In the genomic region with DNA sequence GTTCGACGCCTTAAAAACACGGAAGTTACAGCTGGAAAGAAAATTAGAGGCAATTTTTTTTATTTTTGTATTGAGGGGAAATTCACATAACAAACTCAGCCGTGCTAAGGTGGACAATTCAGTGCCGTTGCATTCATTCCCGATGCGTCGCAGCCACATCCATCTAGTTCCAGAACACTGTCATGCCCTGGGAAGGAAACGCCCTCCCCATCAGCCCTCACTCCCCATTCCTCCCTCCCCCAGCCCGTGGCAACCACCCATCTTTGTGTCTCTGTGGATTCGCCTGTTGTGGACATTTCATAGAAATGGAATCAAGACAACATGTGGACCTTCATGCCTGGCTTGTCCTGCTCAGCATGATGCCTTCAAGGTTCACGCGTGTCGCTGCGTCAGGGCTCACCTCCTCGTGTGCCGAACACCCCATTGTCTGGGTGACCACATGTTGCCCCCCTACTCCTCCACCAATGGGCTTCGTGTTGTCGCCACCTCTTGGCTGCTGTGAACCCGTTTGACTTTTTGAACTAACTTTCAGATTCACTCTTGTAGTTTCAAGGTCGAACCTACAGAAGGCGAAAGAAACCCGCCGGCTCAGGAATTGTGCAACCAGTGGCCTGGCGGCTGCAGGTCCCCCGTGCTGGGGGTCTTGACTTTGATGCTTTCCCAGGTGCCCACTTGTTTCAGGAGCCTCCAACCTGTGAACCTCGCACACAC, we compare ENCODE assay signal across 1 cellular context.
TF ChIP-seq lines count a peak whose summit lies in the region.

No MANE protein-coding gene starts in this region.

TF ChIP-seq in HepG2, 621 proteins besides CTCF, POLR2A, EP300 and RAD21 (continued from another document):
- TF ChIP-seq HOMEZ (CRISPR knock-in tag; IDR thresholded peaks at IDR 0.05; ENCODE audit: low read depth), result no peak
- TF ChIP-seq ZNF317 (CRISPR knock-in tag; IDR thresholded peaks at IDR 0.05), result no peak
- no peak for TF ChIP-seq ZNF512B (CRISPR knock-in tag; IDR thresholded peaks at IDR 0.05; ENCODE audit: borderline replicate concordance)
- TF ChIP-seq ZNF24 (IDR thresholded peaks at IDR 0.05), result no peak
- TF ChIP-seq PAWR (CRISPR knock-in tag; IDR thresholded peaks at IDR 0.05; ENCODE audit: borderline replicate concordance), result no peak
- TF ChIP-seq ZNF576 (CRISPR knock-in tag; IDR thresholded peaks at IDR 0.05), result no peak
- TF ChIP-seq ZNF343 (CRISPR knock-in tag; IDR thresholded peaks at IDR 0.05), result no peak
- no peak for TF ChIP-seq FIP1L1 (IDR thresholded peaks at IDR 0.05; ENCODE audit: borderline replicate concordance, insufficient read depth, low read depth, low read length)
- TF ChIP-seq ZNF850 (CRISPR knock-in tag; conservative IDR thresholded peaks at IDR 0.05), result no peak
- no peak for TF ChIP-seq CENPT (CRISPR knock-in tag; IDR thresholded peaks at IDR 0.05; ENCODE audit: low read depth)
- TF ChIP-seq, protein P1, sequence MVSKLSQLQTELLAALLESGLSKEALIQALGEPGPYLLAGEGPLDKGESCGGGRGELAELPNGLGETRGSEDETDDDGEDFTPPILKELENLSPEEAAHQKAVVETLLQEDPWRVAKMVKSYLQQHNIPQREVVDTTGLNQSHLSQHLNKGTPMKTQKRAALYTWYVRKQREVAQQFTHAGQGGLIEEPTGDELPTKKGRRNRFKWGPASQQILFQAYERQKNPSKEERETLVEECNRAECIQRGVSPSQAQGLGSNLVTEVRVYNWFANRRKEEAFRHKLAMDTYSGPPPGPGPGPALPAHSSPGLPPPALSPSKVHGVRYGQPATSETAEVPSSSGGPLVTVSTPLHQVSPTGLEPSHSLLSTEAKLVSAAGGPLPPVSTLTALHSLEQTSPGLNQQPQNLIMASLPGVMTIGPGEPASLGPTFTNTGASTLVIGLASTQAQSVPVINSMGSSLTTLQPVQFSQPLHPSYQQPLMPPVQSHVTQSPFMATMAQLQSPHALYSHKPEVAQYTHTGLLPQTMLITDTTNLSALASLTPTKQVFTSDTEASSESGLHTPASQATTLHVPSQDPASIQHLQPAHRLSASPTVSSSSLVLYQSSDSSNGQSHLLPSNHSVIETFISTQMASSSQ (IDR thresholded peaks at IDR 0.05; ENCODE audit: low read depth), result no peak
- TF ChIP-seq, protein P1 (CRISPR knock-in tag; IDR thresholded peaks at IDR 0.05; ENCODE audit: borderline replicate concordance), result no peak
- TF ChIP-seq TCF12 (IDR thresholded peaks at IDR 0.05), result no peak
- no peak for TF ChIP-seq TCF12 (CRISPR knock-in tag; IDR thresholded peaks at IDR 0.05)
- TF ChIP-seq MXD4 (CRISPR knock-in tag; IDR thresholded peaks at IDR 0.05), result no peak
- TF ChIP-seq MED1 (CRISPR knock-in tag; IDR thresholded peaks at IDR 0.05), result no peak
- TF ChIP-seq, protein P2, sequence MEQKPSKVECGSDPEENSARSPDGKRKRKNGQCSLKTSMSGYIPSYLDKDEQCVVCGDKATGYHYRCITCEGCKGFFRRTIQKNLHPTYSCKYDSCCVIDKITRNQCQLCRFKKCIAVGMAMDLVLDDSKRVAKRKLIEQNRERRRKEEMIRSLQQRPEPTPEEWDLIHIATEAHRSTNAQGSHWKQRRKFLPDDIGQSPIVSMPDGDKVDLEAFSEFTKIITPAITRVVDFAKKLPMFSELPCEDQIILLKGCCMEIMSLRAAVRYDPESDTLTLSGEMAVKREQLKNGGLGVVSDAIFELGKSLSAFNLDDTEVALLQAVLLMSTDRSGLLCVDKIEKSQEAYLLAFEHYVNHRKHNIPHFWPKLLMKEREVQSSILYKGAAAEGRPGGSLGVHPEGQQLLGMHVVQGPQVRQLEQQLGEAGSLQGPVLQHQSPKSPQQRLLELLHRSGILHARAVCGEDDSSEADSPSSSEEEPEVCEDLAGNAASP (CRISPR knock-in tag; IDR thresholded peaks at IDR 0.05; ENCODE audit: borderline replicate concordance), result no peak
- TF ChIP-seq BRD4 (CRISPR knock-in tag; IDR thresholded peaks at IDR 0.05), result no peak
- TF ChIP-seq ZNF781 (CRISPR knock-in tag; IDR thresholded peaks at IDR 0.05; ENCODE audit: borderline replicate concordance, not compliant biosample characterization), result no peak
- no peak for TF ChIP-seq SP2 (CRISPR knock-in tag; IDR thresholded peaks at IDR 0.05)
- TF ChIP-seq, protein P3, sequence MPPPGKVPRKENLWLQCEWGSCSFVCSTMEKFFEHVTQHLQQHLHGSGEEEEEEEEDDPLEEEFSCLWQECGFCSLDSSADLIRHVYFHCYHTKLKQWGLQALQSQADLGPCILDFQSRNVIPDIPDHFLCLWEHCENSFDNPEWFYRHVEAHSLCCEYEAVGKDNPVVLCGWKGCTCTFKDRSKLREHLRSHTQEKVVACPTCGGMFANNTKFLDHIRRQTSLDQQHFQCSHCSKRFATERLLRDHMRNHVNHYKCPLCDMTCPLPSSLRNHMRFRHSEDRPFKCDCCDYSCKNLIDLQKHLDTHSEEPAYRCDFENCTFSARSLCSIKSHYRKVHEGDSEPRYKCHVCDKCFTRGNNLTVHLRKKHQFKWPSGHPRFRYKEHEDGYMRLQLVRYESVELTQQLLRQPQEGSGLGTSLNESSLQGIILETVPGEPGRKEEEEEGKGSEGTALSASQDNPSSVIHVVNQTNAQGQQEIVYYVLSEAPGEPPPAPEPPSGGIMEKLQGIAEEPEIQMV (CRISPR knock-in tag; IDR thresholded peaks at IDR 0.05; ENCODE audit: low read depth), result no peak
- TF ChIP-seq ZNF547 (CRISPR knock-in tag; IDR thresholded peaks at IDR 0.05), result no peak
- TF ChIP-seq KLF13 (CRISPR knock-in tag; IDR thresholded peaks at IDR 0.05), result no peak
- no peak for TF ChIP-seq RCOR2 (CRISPR knock-in tag; IDR thresholded peaks at IDR 0.05)
- no peak for TF ChIP-seq ZNF143 (CRISPR knock-in tag; IDR thresholded peaks at IDR 0.05)
- TF ChIP-seq ZNF841 (CRISPR knock-in tag; IDR thresholded peaks at IDR 0.05; ENCODE audit: borderline replicate concordance), result no peak
- TF ChIP-seq HNRNPUL1 (IDR thresholded peaks at IDR 0.05; ENCODE audit: low read depth, low read length), result no peak
- peak; percentile 61 for TF ChIP-seq CEBPG (CRISPR knock-in tag; IDR thresholded peaks at IDR 0.05)
- no peak for TF ChIP-seq ZNF772 (CRISPR knock-in tag; IDR thresholded peaks at IDR 0.05)
- TF ChIP-seq ZMYM3 (CRISPR knock-in tag; IDR thresholded peaks at IDR 0.05), result no peak
- peak; percentile 96 for TF ChIP-seq ZBTB33 (CRISPR knock-in tag; IDR thresholded peaks at IDR 0.05)
- TF ChIP-seq, protein P4, sequence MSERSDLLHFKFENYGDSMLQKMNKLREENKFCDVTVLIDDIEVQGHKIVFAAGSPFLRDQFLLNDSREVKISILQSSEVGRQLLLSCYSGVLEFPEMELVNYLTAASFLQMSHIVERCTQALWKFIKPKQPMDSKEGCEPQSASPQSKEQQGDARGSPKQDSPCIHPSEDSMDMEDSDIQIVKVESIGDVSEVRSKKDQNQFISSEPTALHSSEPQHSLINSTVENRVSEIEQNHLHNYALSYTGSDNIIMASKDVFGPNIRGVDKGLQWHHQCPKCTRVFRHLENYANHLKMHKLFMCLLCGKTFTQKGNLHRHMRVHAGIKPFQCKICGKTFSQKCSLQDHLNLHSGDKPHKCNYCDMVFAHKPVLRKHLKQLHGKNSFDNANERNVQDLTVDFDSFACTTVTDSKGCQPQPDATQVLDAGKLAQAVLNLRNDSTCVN (CRISPR knock-in tag; IDR thresholded peaks at IDR 0.05; ENCODE audit: borderline replicate concordance), result no peak
- TF ChIP-seq AKAP8 (CRISPR knock-in tag; IDR thresholded peaks at IDR 0.05), result 0 out of 2 replicates have a peak, but pooled peaks have one; percentile 22
